Comparison of ENCODE assay signal across 30 cellular contexts in the genomic region with DNA sequence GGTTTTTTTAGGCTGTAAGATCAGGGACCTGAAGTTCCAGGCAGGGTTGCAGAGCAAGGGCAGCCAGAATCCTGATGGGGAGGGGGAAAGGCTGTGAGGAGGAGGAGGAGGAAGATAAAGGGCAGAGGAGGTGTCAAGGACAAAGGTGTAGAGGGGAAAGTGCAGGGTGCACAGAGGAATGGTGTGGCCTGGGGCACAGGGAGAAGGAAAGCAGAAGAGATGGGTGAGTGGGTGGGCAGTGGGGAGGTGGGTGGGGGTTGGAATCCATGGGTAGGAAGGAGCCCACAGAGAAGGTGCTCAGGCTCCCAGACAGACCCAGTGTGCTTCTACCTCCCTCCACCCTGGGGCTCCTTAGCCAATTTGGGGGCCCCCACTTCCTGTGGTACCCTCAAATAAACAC. TPM values are rescaled to one million over a fixed set of nuclear protein-coding genes. Genes with fewer than 3 reads are reported as not detected.
"Had no signal": no experiment of that assay in that cellular context is flagged by ENCODE, and none has a peak within 500 bp of the region (broad histone marks: within the 10 kb centered on the region; RNA-seq: fewer than 3 reads in every experiment).

No MANE protein-coding gene starts in this region.

- H3K4me3 ChIP-seq: esophagus muscularis mucosa, sigmoid colon, tibial nerve had no signal

- H3K4me1 ChIP-seq: esophagus muscularis mucosa, sigmoid colon had no signal

- H3K27ac ChIP-seq: ascending aorta, brain microvascular endothelial cell, esophagus muscularis mucosa, neutrophil, sigmoid colon, tibial nerve had no signal

- ATAC-seq: activated CD4-positive, CD25-positive, alpha-beta regulatory T cell treated with anti-CD3 and anti-CD28 coated beads, Interleukin-2, amount 50 U/mL, for 24 hours; left cardiac atrium; stimulated activated memory B cell treated with anti-CD40 and anti-IgM and Interleukin-4, amounts not matched to agents 10 μg/mL and 1 μg/mL and 100 μg/mL, for 72 hours had no signal

- H3K27me3 ChIP-seq: ascending aorta, brain microvascular endothelial cell had no signal

- FAIRE-seq: endothelial cell of umbilical vein, small intestine had no signal

- H3K9me3 ChIP-seq: ascending aorta, esophagus muscularis mucosa, neutrophil, sigmoid colon, tibial nerve had no signal

- DNase-seq: activated CD4-positive, alpha-beta memory T cell treated with anti-CD3 and anti-CD28 coated beads for 36 hours; activated CD4-positive, alpha-beta T cell treated with anti-CD3 and anti-CD28 coated beads, Interleukin-2, amount 10 ng/mL, durations not matched to agents 24 days and 14 days; activated CD8-positive, alpha-beta memory T cell treated with anti-CD3 and anti-CD28 coated beads, Interleukin-2, amount 50 U/mL, for 4 hours; activated gamma-delta T cell; activated naive CD4-positive, alpha-beta T cell treated with anti-CD3 and anti-CD28 coated beads, Interleukin-2, amount 10 ng/mL, durations not matched to agents 7 days and 5 days; activated naive CD8-positive, alpha-beta T cell treated with anti-CD3 and anti-CD28 coated beads, Interleukin-2, amount 10 ng/mL, durations not matched to agents 7 days and 5 days; activated T-cell treated with anti-CD3 and anti-CD28 coated beads, Interleukin-2, amount 50 U/mL, for 1 hour; brain microvascular endothelial cell; caudate nucleus; cortex of kidney; foreskin melanocyte; islet precursor cell; left cardiac atrium; naive B cell; nephron progenitor cell; retina; sigmoid colon; small intestine; stimulated activated CD4-positive, alpha-beta T cell treated with anti-CD3 and anti-CD28 coated beads, Interleukin-4, amount 100 ng/mL, for 4 hours; stimulated activated CD8-positive, alpha-beta memory T cell treated with anti-CD3 and anti-CD28 coated beads, Interleukin-4, amount 100 ng/mL, for 48 hours; T-helper 2 cell had no signal

- H3K36me3 ChIP-seq: ascending aorta, brain microvascular endothelial cell, esophagus muscularis mucosa, neutrophil, sigmoid colon, tibial nerve had no signal

RNA-seq across cellular contexts. Expression of a gene that starts 11.2 kb away (rescaled TPM):
- total RNA-seq: activated CD4-positive, alpha-beta memory T cell treated with anti-CD3 and anti-CD28 coated beads for 36 hours; activated CD4-positive, alpha-beta T cell treated with anti-CD3 and anti-CD28 coated beads, Interleukin-2, amount 10 ng/mL, durations not matched to agents 24 days and 14 days; activated CD8-positive, alpha-beta memory T cell treated with anti-CD3 and anti-CD28 coated beads for 36 hours; activated naive CD8-positive, alpha-beta T cell treated with anti-CD3 and anti-CD28 coated beads, Interleukin-2, amount 10 ng/mL, durations not matched to agents 7 days and 5 days; activated T-helper 1 cell treated with anti-CD3 and anti-CD28 coated beads, Interleukin-12 subunit alpha, Interleukin-12 subunit beta, Interleukin-2, Interleukin-4 antibody, amounts not matched to agents 30 ng/mL and 10 ng/mL and 1 ng/mL, durations not matched to agents 14 hours and 24 hours and 36 hours; ascending aorta had no signal
